In genomic region chr5:55440188-55440646, GRCh38 we compare ENCODE assay signal across 10 cellular contexts.
DNase-seq lines count a peak whose midpoint lies in the region; ATAC-seq and TF ChIP-seq lines count a peak whose summit lies in the region.
"Had no signal": no experiment of that assay in that cellular context is flagged by ENCODE, and none has a peak within 500 bp of the region (broad histone marks: within the 10 kb centered on the region; RNA-seq: fewer than 3 reads in every experiment).

No MANE protein-coding gene starts in this region.

- ATAC-seq in GM18861 (IDR thresholded peaks at IDR 0.05; ENCODE audit: unreplicated experiment), result no peak
- ATAC-seq in HG02610 (IDR thresholded peaks at IDR 0.05; ENCODE audit: unreplicated experiment), result no peak
- no peak for ATAC-seq in HG03025 (IDR thresholded peaks at IDR 0.05; ENCODE audit: low FRiP score, unreplicated experiment)
- ATAC-seq: left lobe of liver had no signal

- POLR2A ChIA-PET in activated CD4-positive, alpha-beta T cell treated with anti-CD3 and anti-CD28 coated beads, Interleukin-2, amount 10 ng/mL, durations not matched to agents 7 days and 5 days (lab: Charles Lee), result no interaction called here

- TF ChIP-seq CTCF in HFFc6 (IDR thresholded peaks at IDR 0.05), result no peak

- H3K4me3 Mint-ChIP-seq in HFFc6, result peak overlapping the region; percentile 52
- no peak overlapping the region for H3K4me3 Mint-ChIP-seq in activated CD4-positive, alpha-beta T cell treated with anti-CD3 and anti-CD28 coated beads, Interleukin-2, amount 10 ng/mL, durations not matched to agents 7 days and 5 days

- peaks cover 37% of the 10 kb centered on the region for H3K36me3 Mint-ChIP-seq in HFFc6 (ENCODE audit: low read depth)
- H3K36me3 Mint-ChIP-seq in activated CD4-positive, alpha-beta T cell treated with anti-CD3 and anti-CD28 coated beads, Interleukin-2, amount 10 ng/mL, durations not matched to agents 7 days and 5 days (ENCODE audit: low read depth), result peaks cover 41% of the 10 kb centered on the region

- no peaks in the 10 kb centered on the region; the same call in 1 of the 2 replicates for H3K9me3 Mint-ChIP-seq in HFFc6
- H3K9me3 Mint-ChIP-seq in activated CD4-positive, alpha-beta T cell treated with anti-CD3 and anti-CD28 coated beads, Interleukin-2, amount 10 ng/mL, durations not matched to agents 7 days and 5 days, result peaks cover 10% of the 10 kb centered on the region

- peaks cover 42% of the 10 kb centered on the region for H3K4me1 Mint-ChIP-seq in HFFc6 (ENCODE audit: low read depth)
- H3K4me1 Mint-ChIP-seq in activated CD4-positive, alpha-beta T cell treated with anti-CD3 and anti-CD28 coated beads, Interleukin-2, amount 10 ng/mL, durations not matched to agents 7 days and 5 days, result peaks cover 20% of the 10 kb centered on the region

- H3K27ac Mint-ChIP-seq in HFFc6, result peak overlapping the region; percentile 81
- peak overlapping the region; percentile 58 for H3K27ac Mint-ChIP-seq in activated CD4-positive, alpha-beta T cell treated with anti-CD3 and anti-CD28 coated beads, Interleukin-2, amount 10 ng/mL, durations not matched to agents 7 days and 5 days

- CTCF ChIA-PET in activated CD4-positive, alpha-beta T cell treated with anti-CD3 and anti-CD28 coated beads, Interleukin-2, amount 10 ng/mL, durations not matched to agents 7 days and 5 days (lab: Charles Lee), result interaction anchor here (0.5 kb wide), 1 partner anchor 180 kb away, joined by 3 read pairs; no protein-coding TSS in a partner anchor

- DNase-seq in HFFc6 (peak; percentile 46), globus pallidus (ENCODE audit: low spot score) (peak; percentile 40), amniotic stem cell (lab: John Stamatoyannopoulos, UW) (no peak)
- no peak for DNase-seq in activated CD4-positive, alpha-beta T cell treated with anti-CD3 and anti-CD28 coated beads, Interleukin-2, amount 10 ng/mL, durations not matched to agents 7 days and 5 days
- peak; percentile 10 to 49 for DNase-seq in stimulated activated CD4-positive, alpha-beta T cell treated with anti-CD3 and anti-CD28 coated beads, Interleukin-4, amount 100 ng/mL, for 4 hours
- DNase-seq: stimulated activated naive CD4-positive, alpha-beta T cell treated with Interleukin-2 at 50 U/mL for 16 hours had no signal

- H3K27me3 Mint-ChIP-seq in HFFc6 (ENCODE audit: insufficient read depth), result peaks cover 2% of the 10 kb centered on the region
- H3K27me3 Mint-ChIP-seq in activated CD4-positive, alpha-beta T cell treated with anti-CD3 and anti-CD28 coated beads, Interleukin-2, amount 10 ng/mL, durations not matched to agents 7 days and 5 days, result no peaks in the 10 kb centered on the region

Comparison
In these comparisons a context has a peak if more than half of its experiments do, and no peak if none do; other contexts are left out.
1. DNase-seq: peak in HFFc6 (single experiment), globus pallidus (single experiment) and stimulated activated CD4-positive, alpha-beta T cell treated with anti-CD3 and anti-CD28 coated beads, Interleukin-4, amount 100 ng/mL, for 4 hours (2 of 2); none in activated CD4-positive, alpha-beta T cell treated with anti-CD3 and anti-CD28 coated beads, Interleukin-2, amount 10 ng/mL, durations not matched to agents 7 days and 5 days (single experiment) and amniotic stem cell (single experiment).